ENCODE assay signal across 9 cellular contexts in the genomic region with DNA sequence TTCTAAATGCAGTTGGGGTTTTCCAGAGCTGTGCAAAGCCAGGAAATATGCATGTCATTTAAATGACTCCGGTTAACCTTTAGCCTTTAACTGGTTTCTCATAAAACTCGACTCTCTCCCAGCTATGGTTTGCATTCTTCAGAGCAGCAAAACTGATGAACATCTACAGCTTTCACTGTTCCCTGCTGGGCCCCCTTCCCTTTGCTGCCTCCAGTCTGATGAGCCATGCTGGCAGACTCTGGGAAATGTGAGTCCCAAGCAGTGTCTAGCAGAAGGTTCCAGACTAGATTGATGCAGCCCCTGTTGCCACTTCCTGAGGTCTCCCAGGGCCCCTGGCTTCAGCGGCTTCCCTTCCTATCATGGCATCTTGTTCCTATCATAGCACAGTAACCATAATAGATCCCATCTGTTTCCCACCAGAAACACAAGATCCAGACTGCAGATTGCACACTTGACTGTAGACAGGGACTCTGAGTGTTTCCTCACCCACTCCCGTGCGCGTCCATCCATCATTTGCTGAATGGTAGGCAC.
DNase-seq lines count a peak whose midpoint lies in the region; ATAC-seq, FAIRE-seq and TF ChIP-seq lines count a peak whose summit lies in the region.
"Had no signal": no experiment of that assay in that cellular context is flagged by ENCODE, and none has a peak within 500 bp of the region (broad histone marks: within the 10 kb centered on the region; RNA-seq: fewer than 3 reads in every experiment).

No MANE protein-coding gene starts in this region.

- no peaks in the 10 kb centered on the region for H3K27me3 ChIP-seq in CD4-positive, alpha-beta memory T cell (ENCODE audit: insufficient read depth, low read length)
- H3K27me3 ChIP-seq in Karpas-422 (ENCODE audit: low read length), result no peaks in the 10 kb centered on the region

- DNase-seq in CD4-positive, alpha-beta memory T cell, result no peak
- peak; percentile 40 for DNase-seq in HTR-8/SVneo (ENCODE audit: insufficient read length, low spot score)
- peak; percentile 93 for DNase-seq in astrocyte of the cerebellum (ENCODE audit: low read depth)
- DNase-seq in naive thymus-derived CD8-positive, alpha-beta T cell, result no peak
- no peak for DNase-seq in DMS53 (lab: John Stamatoyannopoulos, UW)
- DNase-seq in Karpas-422, result no peak
- no peak for DNase-seq in NCI-H1417 treated with DMSO at 0.1 percent for 48 hours (lab: John Stamatoyannopoulos, UW)
- DNase-seq in RPMI8226, result no peak
- DNase-seq: MV-4-11 had no signal

- H3K27me3 Mint-ChIP-seq in CD4-positive, alpha-beta memory T cell, result no peaks in the 10 kb centered on the region
- H3K27me3 Mint-ChIP-seq in naive thymus-derived CD8-positive, alpha-beta T cell, result no peaks in the 10 kb centered on the region

- no peak overlapping the region for H3K4me3 ChIP-seq in CD4-positive, alpha-beta memory T cell (ENCODE audit: low read length in 2 of 2)
- no peak overlapping the region for H3K4me3 ChIP-seq in astrocyte of the cerebellum (ENCODE audit: low read depth, low read length)
- H3K4me3 ChIP-seq in Karpas-422 (ENCODE audit: low read length), result no peak overlapping the region

- no peak overlapping the region for H2AFZ ChIP-seq in Karpas-422 (ENCODE audit: low read length)

- H3K9me3 ChIP-seq in CD4-positive, alpha-beta memory T cell (ENCODE audit: control insufficient read depth in 1 of 2, low read length in 2 of 2), result no peaks in the 10 kb centered on the region
- no peaks in the 10 kb centered on the region for H3K9me3 ChIP-seq in Karpas-422 (ENCODE audit: low read length)

- peaks cover 26 to 57% (median 42%) of the 10 kb centered on the region in 4 donors for H3K4me1 Mint-ChIP-seq in CD4-positive, alpha-beta memory T cell
- H3K4me1 Mint-ChIP-seq in naive thymus-derived CD8-positive, alpha-beta T cell, result peaks cover 15 to 51% (median 34%) of the 10 kb centered on the region in 4 donors

- peaks cover 40% of the 10 kb centered on the region for H3K4me1 ChIP-seq in CD4-positive, alpha-beta memory T cell (ENCODE audit: insufficient read depth, low read length)
- no peaks in the 10 kb centered on the region for H3K4me1 ChIP-seq in Karpas-422 (ENCODE audit: low read length)

- CTCF ChIA-PET in CD4-positive, alpha-beta memory T cell (lab: Charles Lee; ENCODE audit: partially characterized antibody), result no interaction called here

- no peak overlapping the region for H3K4me2 ChIP-seq in Karpas-422 (ENCODE audit: low read depth, low read length, poor library complexity, severe bottlenecking)

- no peaks in the 10 kb centered on the region for H4K20me1 ChIP-seq in Karpas-422 (ENCODE audit: insufficient read depth, low read depth, low read length)

- no peak overlapping the region for H3K27ac ChIP-seq in CD4-positive, alpha-beta memory T cell (ENCODE audit: low read depth, low read length)
- H3K27ac ChIP-seq in Karpas-422 (ENCODE audit: low read length), result no peak overlapping the region

- H3K27ac Mint-ChIP-seq in CD4-positive, alpha-beta memory T cell, result peak overlapping the region in 5 of 7 donors; percentile 35 to 87 (median 76)
- H3K27ac Mint-ChIP-seq in naive thymus-derived CD8-positive, alpha-beta T cell, result peak overlapping the region in 6 of 10 donors; percentile 43 to 76 (median 66)

- no peak overlapping the region for H3K9ac ChIP-seq in Karpas-422 (ENCODE audit: low read length)

- intact Hi-C loops in CD4-positive, alpha-beta memory T cell (cut with micrococcal nuclease), result no loop called here

- no peak for ATAC-seq in naive thymus-derived CD8-positive, alpha-beta T cell

- peak overlapping the region in 5 of 8 donors; percentile 3 to 30 (median 19) for H3K4me3 Mint-ChIP-seq in CD4-positive, alpha-beta memory T cell
- H3K4me3 Mint-ChIP-seq in naive thymus-derived CD8-positive, alpha-beta T cell, result peak overlapping the region in 1 of 10 donors; percentile 51

- H3K79me2 ChIP-seq in Karpas-422 (ENCODE audit: low read length), result no peaks in the 10 kb centered on the region

- POLR2A ChIA-PET in CD4-positive, alpha-beta memory T cell (lab: Charles Lee; ENCODE audit: partially characterized antibody), result interaction anchor here (1.0 to 1.4 kb wide), 2 partner anchors 174 to 176 kb away, joined by 4 to 5 read pairs; partner anchors contain the start of gene SOCS1
- POLR2A ChIA-PET in naive thymus-derived CD8-positive, alpha-beta T cell (lab: Charles Lee), result no interaction called here

- TF ChIP-seq CTCF in astrocyte of the cerebellum (IDR thresholded peaks at IDR 0.05; ENCODE audit: low read depth, low read length, missing control alignments), result no peak

- no peaks in the 10 kb centered on the region for H3K9me3 Mint-ChIP-seq in CD4-positive, alpha-beta memory T cell
- no peaks in the 10 kb centered on the region for H3K9me3 Mint-ChIP-seq in naive thymus-derived CD8-positive, alpha-beta T cell

- H3K36me3 ChIP-seq in CD4-positive, alpha-beta memory T cell (ENCODE audit: insufficient read depth, low read length), result no peaks in the 10 kb centered on the region
- H3K36me3 ChIP-seq in Karpas-422 (ENCODE audit: insufficient read depth, low read length), result no peaks in the 10 kb centered on the region

- in situ Hi-C loops in astrocyte of the cerebellum (cut with HindIII; ENCODE audit: low sequenced_read_pairs), result no loop called here

- H3K9me2 ChIP-seq in Karpas-422 (replicated peaks; ENCODE audit: insufficient read depth, low read length), result no peaks in the 10 kb centered on the region

- FAIRE-seq in HTR-8/SVneo (lab: Jason Lieb, UNC), result no peak

- peaks cover 18 to 19% of the 10 kb centered on the region in 2 donors for H3K36me3 Mint-ChIP-seq in CD4-positive, alpha-beta memory T cell
- H3K36me3 Mint-ChIP-seq in naive thymus-derived CD8-positive, alpha-beta T cell, result peaks cover 0 to 26% (median 4%) of the 10 kb centered on the region in 3 donors

Comparison
In these comparisons a context has a peak if more than half of its experiments do, and no peak if none do; other contexts are left out.
1. DNase-seq: peak in HTR-8/SVneo (single experiment) and astrocyte of the cerebellum (single experiment); none in CD4-positive, alpha-beta memory T cell (0 of 5), naive thymus-derived CD8-positive, alpha-beta T cell (0 of 10), DMS53 (single experiment), Karpas-422 (single experiment), NCI-H1417 treated with DMSO at 0.1 percent for 48 hours (single experiment) and RPMI8226 (single experiment).